Comparison of ENCODE assay signal across 8 cellular contexts in the genomic region with DNA sequence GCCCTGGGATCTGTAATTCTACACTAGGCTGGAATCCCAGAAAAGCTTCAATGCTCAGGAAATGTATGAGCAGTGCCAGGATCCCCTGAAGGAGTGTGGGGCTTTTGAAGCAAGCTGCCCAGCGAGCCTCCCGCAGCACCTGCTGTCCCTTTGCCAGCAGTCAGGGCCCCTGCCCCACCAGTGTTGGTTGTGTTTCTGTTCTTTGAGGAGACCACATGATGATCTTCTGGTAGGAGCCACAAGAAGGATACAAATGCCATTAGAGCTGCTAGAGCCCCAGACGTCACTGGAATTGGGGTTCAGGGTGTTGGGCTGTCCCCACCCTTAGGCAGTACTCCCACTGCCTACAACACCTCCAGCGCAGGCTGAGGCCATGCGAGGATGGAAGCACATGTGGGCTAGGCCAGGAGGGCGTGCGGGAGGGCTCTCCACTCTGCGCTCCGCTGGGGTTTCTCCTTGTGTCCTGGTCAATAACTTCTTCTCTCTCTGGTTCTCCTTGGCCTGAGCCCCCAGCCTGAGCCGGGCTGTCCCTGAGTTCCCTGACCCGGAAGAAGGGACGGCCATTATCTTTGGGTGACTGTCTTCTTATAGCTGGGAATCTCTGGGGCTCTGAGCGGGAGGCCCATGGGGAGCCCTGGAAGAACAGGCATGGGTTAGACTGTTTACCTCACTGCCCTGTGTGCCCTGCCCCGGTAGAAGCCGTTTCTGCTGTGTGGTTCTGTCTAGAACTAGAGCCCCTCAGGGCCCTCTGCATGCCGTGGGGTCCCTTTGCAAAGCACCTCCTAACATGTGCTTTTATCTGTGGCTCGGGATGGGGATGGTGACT.
DNase-seq lines count a peak whose midpoint lies in the region; ATAC-seq and TF ChIP-seq lines count a peak whose summit lies in the region.

No MANE protein-coding gene starts in this region.

- H4K8ac ChIP-seq in trophoblast cell (ENCODE audit: low read depth, low read length): peak overlapping the region; percentile 34

- H3K27me3 Mint-ChIP-seq in CD8-positive, alpha-beta memory T cell: no peaks in the 10 kb centered on the region
- H3K27me3 Mint-ChIP-seq in endodermal cell (ENCODE audit: insufficient read depth): no peaks in the 10 kb centered on the region

- H3K4me1 ChIP-seq in CD8-positive, alpha-beta memory T cell (ENCODE audit: insufficient read depth, low read length): peaks cover 99% of the 10 kb centered on the region
- H3K4me1 ChIP-seq in endodermal cell (ENCODE audit: control insufficient read depth, insufficient read depth, low read length): peaks cover 29% of the 10 kb centered on the region
- peaks cover 52 to 66% of the 10 kb centered on the region in 2 experiments for H3K4me1 ChIP-seq in trophoblast cell (ENCODE audit: control insufficient read depth in 1 of 2, insufficient read depth in 2 of 2, low read length in 2 of 2)

- DNase-seq in CD8-positive, alpha-beta memory T cell: peak in 2 of 5 donors; percentile 27 to 53
- DNase-seq in RWPE1 (ENCODE audit: low spot score) (no peak), endodermal cell (no peak), trophoblast cell (no peak), T-helper 9 cell (no peak), NCI-H1048 (lab: John Stamatoyannopoulos, UW) (no peak), ACHN (no peak)

- H3K27ac Mint-ChIP-seq in CD8-positive, alpha-beta memory T cell: peak overlapping the region; percentile 86 to 98 (median 95)
- no peak overlapping the region for H3K27ac Mint-ChIP-seq in endodermal cell

- H2AFZ ChIP-seq in trophoblast cell (ENCODE audit: insufficient read depth, low read length, poor library complexity): peak overlapping the region; percentile 56

- POLR2A ChIA-PET in CD8-positive, alpha-beta memory T cell (lab: Charles Lee): interaction anchor here (0.6 to 1.5 kb wide), 3 partner anchors 9 to 22 kb away, joined by 3 read pairs; no protein-coding TSS in a partner anchor
- POLR2A ChIA-PET in RWPE1 (lab: Yijun Ruan, JAX; ENCODE audit: low non-redundant PET): no interaction called here

- CTCF ChIA-PET in CD8-positive, alpha-beta memory T cell (lab: Charles Lee): interaction anchor here (1.0 to 19.9 kb wide), 4 partner anchors 8 to 44 kb away, joined by 4 to 295 read pairs (median 8); no protein-coding TSS in a partner anchor
- CTCF ChIA-PET in RWPE1 (lab: Yijun Ruan, JAX): interaction anchor here (1.7 kb wide), 1 partner anchor 28 kb away, joined by 6 read pairs; no protein-coding TSS in a partner anchor

- peaks cover 0 to 19% (median 0%) of the 10 kb centered on the region in 3 donors for H3K36me3 Mint-ChIP-seq in CD8-positive, alpha-beta memory T cell
- peaks cover 19% of the 10 kb centered on the region for H3K36me3 Mint-ChIP-seq in endodermal cell (ENCODE audit: low read depth)

- TF ChIP-seq CTCF in RWPE1 (conservative IDR thresholded peaks at IDR 0.05; ENCODE audit: low read depth): no peak
- TF ChIP-seq CTCF in endodermal cell (conservative IDR thresholded peaks at IDR 0.05): no peak

- peak overlapping the region; percentile 20 for H3K18ac ChIP-seq in trophoblast cell (ENCODE audit: low read length)

- H3K4me3 ChIP-seq in CD8-positive, alpha-beta memory T cell (ENCODE audit: low read length): peak overlapping the region; percentile 12
- H3K4me3 ChIP-seq in endodermal cell (ENCODE audit: low read length): peak overlapping the region; percentile 38
- no peak overlapping the region for H3K4me3 ChIP-seq in trophoblast cell (ENCODE audit: low read depth, low read length)

- 92 to 93% methylated on average over 16 to 17 of the region's 17 CpGs for whole genome bisulfite sequencing in endodermal cell (ENCODE audit: insufficient coverage in 1 of 2, insufficient read length in 1 of 2), 2 experiments
- no CpG with 5 or more reads among the region's 17 CpGs for WGBS in trophoblast cell (ENCODE audit: extremely low coverage, insufficient coverage, insufficient read length)

- no peaks in the 10 kb centered on the region for H3K36me3 ChIP-seq in CD8-positive, alpha-beta memory T cell (ENCODE audit: insufficient read depth, low read length)
- H3K36me3 ChIP-seq in endodermal cell (ENCODE audit: control insufficient read depth, insufficient read depth, low read length) (peaks cover 32% of the 10 kb centered on the region), trophoblast cell (ENCODE audit: control insufficient read depth in 1 of 2, insufficient read depth in 2 of 2, low read length in 2 of 2) (no peaks in the 10 kb centered on the region)

- no peaks in the 10 kb centered on the region for H3K9me3 Mint-ChIP-seq in CD8-positive, alpha-beta memory T cell
- H3K9me3 Mint-ChIP-seq in endodermal cell: no peaks in the 10 kb centered on the region

- peak overlapping the region; percentile 37 for H2BK5ac ChIP-seq in trophoblast cell (ENCODE audit: low read depth, low read length, poor library complexity)

- H3K79me1 ChIP-seq in trophoblast cell (ENCODE audit: low read length): peaks cover 21% of the 10 kb centered on the region

- peak overlapping the region; percentile 87 for H4K91ac ChIP-seq in trophoblast cell (ENCODE audit: low read depth, low read length)

- ATAC-seq in HG02938 (IDR thresholded peaks at IDR 0.05; ENCODE audit: unreplicated experiment): no peak

- H3K27me3 ChIP-seq in CD8-positive, alpha-beta memory T cell (ENCODE audit: insufficient read depth, low read length, poor library complexity, severe bottlenecking): no peaks in the 10 kb centered on the region
- no peaks in the 10 kb centered on the region for H3K27me3 ChIP-seq in endodermal cell (ENCODE audit: control insufficient read depth, insufficient read depth, low read length, poor library complexity, severe bottlenecking)
- H3K27me3 ChIP-seq in trophoblast cell (ENCODE audit: insufficient read depth, low read length): no peaks in the 10 kb centered on the region

- H3K4me1 Mint-ChIP-seq in CD8-positive, alpha-beta memory T cell: peaks cover 95 to 99% (median 95%) of the 10 kb centered on the region in 3 donors
- peaks cover 51% of the 10 kb centered on the region for H3K4me1 Mint-ChIP-seq in endodermal cell

- no peak overlapping the region for H3K23ac ChIP-seq in trophoblast cell (ENCODE audit: low read length)

- peak overlapping the region; percentile 86 for H3K14ac ChIP-seq in trophoblast cell (ENCODE audit: low read length)

- peak overlapping the region; percentile 65 for H2BK120ac ChIP-seq in trophoblast cell (ENCODE audit: insufficient read depth, low read length, poor library complexity)

- H4K12ac ChIP-seq in trophoblast cell (ENCODE audit: low read depth, low read length): no peak overlapping the region

- H2AK5ac ChIP-seq in trophoblast cell (ENCODE audit: low read length): peak overlapping the region; percentile 93

- peak overlapping the region; percentile 85 for H3K4ac ChIP-seq in trophoblast cell (ENCODE audit: low read depth, low read length)

- peak overlapping the region; percentile 44 for H3K27ac ChIP-seq in CD8-positive, alpha-beta memory T cell (ENCODE audit: low read depth, low read length)
- H3K27ac ChIP-seq in RWPE1: peak overlapping the region; percentile 91
- H3K27ac ChIP-seq in endodermal cell (ENCODE audit: low read depth, low read length): no peak overlapping the region
- peak overlapping the region; percentile 85 for H3K27ac ChIP-seq in trophoblast cell (ENCODE audit: low read depth, low read length)

- H3K4me3 Mint-ChIP-seq in CD8-positive, alpha-beta memory T cell: peak overlapping the region; percentile 34 to 87 (median 65)
- no peak overlapping the region for H3K4me3 Mint-ChIP-seq in endodermal cell

- no peaks in the 10 kb centered on the region for H3K9me3 ChIP-seq in CD8-positive, alpha-beta memory T cell (ENCODE audit: low read length)
- no peaks in the 10 kb centered on the region for H3K9me3 ChIP-seq in endodermal cell (ENCODE audit: control insufficient read depth, low read length)
- H3K9me3 ChIP-seq in trophoblast cell (ENCODE audit: insufficient read depth, low read depth, low read length): no peaks in the 10 kb centered on the region

- H3K4me2 ChIP-seq in trophoblast cell (ENCODE audit: low read length): peak overlapping the region; percentile 9

- no peak overlapping the region for H3K9ac ChIP-seq in endodermal cell (ENCODE audit: extremely low read depth, low read length, poor library complexity, severe bottlenecking)
- H3K9ac ChIP-seq in trophoblast cell (ENCODE audit: low read length): no peak overlapping the region

- in situ Hi-C loops in ACHN (cut with HindIII; ENCODE audit: low pct_ligation_motif_present, low pct_unique_long_range_greater_than_20kb, low sequenced_read_pairs): no loop called here

- H2BK12ac ChIP-seq in trophoblast cell (ENCODE audit: low read length): peak overlapping the region; percentile 89

- peaks cover 24% of the 10 kb centered on the region for H3K79me2 ChIP-seq in trophoblast cell (ENCODE audit: control insufficient read depth, insufficient read depth, low read length, poor library complexity)
